In genomic region chr5:105407190-105407589, GRCh38 we compare ENCODE assay signal across 24 cellular contexts.
"Had no signal": no experiment of that assay in that cellular context is flagged by ENCODE, and none has a peak within 500 bp of the region (broad histone marks: within the 10 kb centered on the region; RNA-seq: fewer than 3 reads in every experiment).

No MANE protein-coding gene starts in this region.

- H3K27ac ChIP-seq: coronary artery, epithelial cell of prostate, esophagus squamous epithelium, gastrocnemius medialis, heart right ventricle, left lung, lower lobe of right lung had no signal

- H3K4me1 ChIP-seq: esophagus squamous epithelium, gastrocnemius medialis, heart right ventricle, left lung, lower lobe of right lung had no signal

- H3K4me1 Mint-ChIP-seq: endodermal cell, mesothelial cell of epicardium, naive B cell had no signal

- H3K9me3 Mint-ChIP-seq: dendritic cell treated with granulocyte-macrophage colony-stimulating factor and Interleukin-4, amounts not matched to agents 40 ng/mL and 50 ng/mL, for 4 days; effector memory CD8-positive, alpha-beta T cell; endodermal cell; mesothelial cell of epicardium had no signal

- H3K27ac Mint-ChIP-seq: dendritic cell treated with granulocyte-macrophage colony-stimulating factor and Interleukin-4, amounts not matched to agents 40 ng/mL and 50 ng/mL, for 4 days; effector memory CD8-positive, alpha-beta T cell; endodermal cell; mesothelial cell of epicardium; naive B cell had no signal

- H3K36me3 ChIP-seq: esophagus squamous epithelium, gastrocnemius medialis, heart right ventricle, left lung, lower lobe of right lung had no signal

- H3K27me3 Mint-ChIP-seq: dendritic cell treated with granulocyte-macrophage colony-stimulating factor and Interleukin-4, amounts not matched to agents 40 ng/mL and 50 ng/mL, for 4 days; effector memory CD8-positive, alpha-beta T cell; naive B cell had no signal

- ATAC-seq: effector memory CD8-positive, alpha-beta T cell; esophagus mucosa; gastrocnemius medialis; heart right ventricle; left cardiac atrium; left lung; left ventricle myocardium superior; lower lobe of right lung; mucosa of descending colon had no signal

- H3K36me3 Mint-ChIP-seq: mesothelial cell of epicardium, naive B cell had no signal

- H3K4me3 Mint-ChIP-seq: dendritic cell treated with granulocyte-macrophage colony-stimulating factor and Interleukin-4, amounts not matched to agents 40 ng/mL and 50 ng/mL, for 4 days; effector memory CD8-positive, alpha-beta T cell; endodermal cell; mesothelial cell of epicardium; naive B cell had no signal

- H3K9me3 ChIP-seq: esophagus squamous epithelium, gastrocnemius medialis, heart right ventricle, left lung, lower lobe of right lung, mucosa of descending colon had no signal

- DNase-seq: effector CD8-positive, alpha-beta T cell; effector memory CD8-positive, alpha-beta T cell; endodermal cell; erythroblast; esophagus squamous epithelium; foreskin fibroblast; foreskin melanocyte; gastrocnemius medialis; glutamatergic neuron; head of caudate nucleus; heart right ventricle; hippocampal formation; left cardiac atrium; left lung; left ventricle myocardium superior; lower lobe of right lung; mesenchymal stem cell; mucosa of descending colon; naive B cell had no signal

- H3K4me3 ChIP-seq: coronary artery, esophagus squamous epithelium, gastrocnemius medialis, heart right ventricle, left lung, lower lobe of right lung, mucosa of descending colon had no signal

- H3K27me3 ChIP-seq: esophagus squamous epithelium, gastrocnemius medialis, heart right ventricle, left lung had no signal
